23 cellular contexts compared by ENCODE assay signal in genomic region chr6:73325656-73326055, GRCh38. TPM values are rescaled to one million over a fixed set of nuclear protein-coding genes. Genes with fewer than 3 reads are reported as not detected.
A peak's percentile ranks its signal among the peaks of the same experiment; 100 is the strongest.
DNase-seq lines count a peak whose midpoint lies in the region; FAIRE-seq and TF ChIP-seq lines count a peak whose summit lies in the region.
"Had no signal": no experiment of that assay in that cellular context is flagged by ENCODE, and none has a peak within 500 bp of the region (broad histone marks: within the 10 kb centered on the region; RNA-seq: fewer than 3 reads in every experiment).

No MANE protein-coding gene starts in this region.

- FAIRE-seq in D721Med (lab: Jason Lieb, UNC): no peak
- FAIRE-seq: GM12878, GM19239, H1 had no signal

- no peak overlapping the region for H3K4me3 ChIP-seq in epithelial cell of proximal tubule (ENCODE audit: low read depth, low read length)
- H3K4me3 ChIP-seq: GM12878 had no signal

- no peak for TF ChIP-seq CTCF in epithelial cell of proximal tubule (conservative IDR thresholded peaks at IDR 0.05; ENCODE audit: low read depth, low read length)
- TF ChIP-seq CTCF in D721Med (IDR thresholded peaks at IDR 0.05; ENCODE audit: insufficient read depth, missing control alignments): no peak

- DNase-seq in ACHN: peak; percentile 49
- DNase-seq in HK-2 (ENCODE audit: unreplicated experiment): peak; percentile 46
- DNase-seq in epithelial cell of proximal tubule (ENCODE audit: low read depth): peak; percentile 41
- DNase-seq in kidney tubule cell (ENCODE audit: low spot score): peak; percentile 73
- no peak for DNase-seq in activated CD4-positive, CD25-positive, alpha-beta regulatory T cell treated with anti-CD3 and anti-CD28 coated beads, Interleukin-2, amount 50 U/mL, for 72 hours
- no peak for DNase-seq in D721Med (ENCODE audit: insufficient read length, low spot score)
- no peak for DNase-seq in SKM-1 (lab: John Stamatoyannopoulos, UW; ENCODE audit: unreplicated experiment)
- DNase-seq in NCI-H1417 (lab: John Stamatoyannopoulos, UW): no peak
- DNase-seq: BE2C; C1 segment of cervical spinal cord; CD8-positive, alpha-beta memory T cell; COR-L47; DMS153; DND-41; EL; H9 had no signal

- in situ Hi-C loops in ACHN (cut with HindIII; ENCODE audit: low pct_ligation_motif_present, low pct_unique_long_range_greater_than_20kb, low sequenced_read_pairs): no loop called here

RNA-seq across cellular contexts. Expression of gene DPPA5, which starts 28.4 kb away (rescaled TPM):
- total RNA-seq in epithelial cell of proximal tubule: not detected in 2 replicates
- total RNA-seq: A172; CD4-positive, CD25-positive, alpha-beta regulatory T cell; CD8-positive, alpha-beta memory T cell; G401; GM12878; HT-29 had no signal

RNA-seq across cellular contexts. Expression of gene KHDC3L, which starts 36.8 kb away (rescaled TPM):
- total RNA-seq in epithelial cell of proximal tubule: not detected in 2 replicates
- total RNA-seq: A172; CD4-positive, CD25-positive, alpha-beta regulatory T cell; CD8-positive, alpha-beta memory T cell; G401; GM12878; H1; HT-29 had no signal

RNA-seq across cellular contexts. Expression of gene OOEP, which starts 44.0 kb away (rescaled TPM):
- total RNA-seq in epithelial cell of proximal tubule: not detected in 2 replicates
- total RNA-seq: A172, G401, GM12878, H9, HT-29 had no signal

Comparison
In these comparisons a context has a peak if more than half of its experiments do, and no peak if none do; other contexts are left out.
1. DNase-seq: peak in ACHN (single experiment), HK-2 (single experiment), epithelial cell of proximal tubule (single experiment) and kidney tubule cell (single experiment); none in activated CD4-positive, CD25-positive, alpha-beta regulatory T cell treated with anti-CD3 and anti-CD28 coated beads, Interleukin-2, amount 50 U/mL, for 72 hours (single experiment), D721Med (single experiment), SKM-1 (single experiment) and NCI-H1417 (0 of 3).